In genomic region chr17:14308965-14309879, GRCh38 we compare ENCODE assay signal across 8 cellular contexts. TPM values are rescaled to one million over a fixed set of nuclear protein-coding genes. Genes with fewer than 3 reads are reported as not detected.
DNase-seq lines count a peak whose midpoint lies in the region; ATAC-seq and TF ChIP-seq lines count a peak whose summit lies in the region.

No MANE protein-coding gene starts in this region.

- peak overlapping the region; percentile 51 for H3K27ac Mint-ChIP-seq in activated naive CD8-positive, alpha-beta T cell treated with anti-CD3 and anti-CD28 coated beads, Interleukin-2, amount 10 ng/mL, durations not matched to agents 7 days and 5 days

- ATAC-seq in HG03457 (IDR thresholded peaks at IDR 0.05; ENCODE audit: unreplicated experiment) (peak; percentile 96), SK-N-SH treated with all-trans-retinoic acid at 6 μM for 48 hours (peak; percentile 98), Right ventricle myocardium inferior (peak; percentile 99)
- peak; percentile 100 for ATAC-seq in activated naive CD8-positive, alpha-beta T cell treated with anti-CD3 and anti-CD28 coated beads, Interleukin-2, amount 10 ng/mL, durations not matched to agents 7 days and 5 days (ENCODE audit: low read depth)

- TF ChIP-seq CTCF in GM12865 (IDR thresholded peaks at IDR 0.05; ENCODE audit: insufficient read depth, low read depth, low read length, missing control alignments): no peak

- intact Hi-C loops in Right ventricle myocardium inferior (cut with DNase I): loop anchor here (10.0 kb wide), 1 partner anchor 846 kb away; no protein-coding TSS in a partner anchor

- peaks cover 30% of the 10 kb centered on the region for H3K4me1 Mint-ChIP-seq in activated naive CD8-positive, alpha-beta T cell treated with anti-CD3 and anti-CD28 coated beads, Interleukin-2, amount 10 ng/mL, durations not matched to agents 7 days and 5 days

- POLR2A ChIA-PET in activated naive CD8-positive, alpha-beta T cell treated with anti-CD3 and anti-CD28 coated beads, Interleukin-2, amount 10 ng/mL, durations not matched to agents 7 days and 5 days (lab: Charles Lee): interaction anchor here (1.0 to 1.3 kb wide), 3 partner anchors 8 to 119 kb away, joined by 3 to 6 read pairs (median 5); partner anchors contain the start of gene HS3ST3B1

- H3K36me3 Mint-ChIP-seq in activated naive CD8-positive, alpha-beta T cell treated with anti-CD3 and anti-CD28 coated beads, Interleukin-2, amount 10 ng/mL, durations not matched to agents 7 days and 5 days: peaks cover 14% of the 10 kb centered on the region

- peaks cover 1% of the 10 kb centered on the region for H3K27me3 Mint-ChIP-seq in activated naive CD8-positive, alpha-beta T cell treated with anti-CD3 and anti-CD28 coated beads, Interleukin-2, amount 10 ng/mL, durations not matched to agents 7 days and 5 days

- H3K9me3 Mint-ChIP-seq in activated naive CD8-positive, alpha-beta T cell treated with anti-CD3 and anti-CD28 coated beads, Interleukin-2, amount 10 ng/mL, durations not matched to agents 7 days and 5 days: no peaks in the 10 kb centered on the region

- DNase-seq in GM12865 (ENCODE audit: low read depth): peak; percentile 33
- peak; percentile 94 for DNase-seq in activated naive CD8-positive, alpha-beta T cell treated with anti-CD3 and anti-CD28 coated beads, Interleukin-2, amount 10 ng/mL, durations not matched to agents 7 days and 5 days
- DNase-seq in Right ventricle myocardium inferior (ENCODE audit: missing footprints): peak; percentile 92
- peak; percentile 69 for DNase-seq in occipital lobe (lab: John Stamatoyannopoulos, UW)
- DNase-seq in stromal cell of bone marrow (ENCODE audit: low read depth): peak; percentile 85
- no peak for DNase-seq in NCI-H1694 treated with DMSO at 0.1 percent for 48 hours (lab: John Stamatoyannopoulos, UW)

- peak overlapping the region; percentile 78 for H3K4me3 Mint-ChIP-seq in activated naive CD8-positive, alpha-beta T cell treated with anti-CD3 and anti-CD28 coated beads, Interleukin-2, amount 10 ng/mL, durations not matched to agents 7 days and 5 days

- H3K4me3 ChIP-seq in GM12865 (ENCODE audit: low read depth, low read length): no peak overlapping the region

TF ChIP-seq in SK-N-SH treated with all-trans-retinoic acid at 6 μM for 48 hours, 23 proteins besides CTCF, POLR2A, EP300 and RAD21:
- no peak for TF ChIP-seq ISL1 (CRISPR knock-in tag; IDR thresholded peaks at IDR 0.05)
- no peak for TF ChIP-seq ARNTL (CRISPR knock-in tag; IDR thresholded peaks at IDR 0.05; ENCODE audit: borderline replicate concordance, low read depth)
- TF ChIP-seq CREB5 (CRISPR knock-in tag; IDR thresholded peaks at IDR 0.05; ENCODE audit: low read depth): no peak
- TF ChIP-seq ZC3H10 (CRISPR knock-in tag; IDR thresholded peaks at IDR 0.05): no peak
- TF ChIP-seq BACH2 (CRISPR knock-in tag; IDR thresholded peaks at IDR 0.05; ENCODE audit: borderline replicate concordance): no peak
- TF ChIP-seq RARB (CRISPR knock-in tag; IDR thresholded peaks at IDR 0.05): no peak
- TF ChIP-seq ZNF70 (CRISPR knock-in tag; IDR thresholded peaks at IDR 0.05): no peak

RNA-seq across cellular contexts. Expression of gene HS3ST3B1, which starts 8.3 kb away (rescaled TPM):
- 10 to 100 TPM in 1 of 2 experiments, 1 to 10 TPM in 1; 9.3 to 10.0 TPM for total RNA-seq in activated naive CD8-positive, alpha-beta T cell treated with anti-CD3 and anti-CD28 coated beads, Interleukin-2, amount 10 ng/mL, durations not matched to agents 7 days and 5 days
- total RNA-seq in Right ventricle myocardium inferior (1.5 TPM), occipital lobe (1.6 TPM)
